In genomic region chr2:178514664-178515063, GRCh38 we compare ENCODE assay signal across 9 cellular contexts. TPM values are rescaled to one million over a fixed set of nuclear protein-coding genes. Genes with fewer than 3 reads are reported as not detected.
A peak's percentile ranks its signal among the peaks of the same experiment; 100 is the strongest.
DNase-seq lines count a peak whose midpoint lies in the region; ATAC-seq lines count a peak whose summit lies in the region.
"Had no signal": no experiment of that assay in that cellular context is flagged by ENCODE, and none has a peak within 500 bp of the region (broad histone marks: within the 10 kb centered on the region; RNA-seq: fewer than 3 reads in every experiment).

No MANE protein-coding gene starts in this region.

- peak; percentile 70 for DNase-seq in activated CD4-positive, alpha-beta T cell treated with anti-CD3 and anti-CD28 coated beads for 36 hours
- DNase-seq in activated CD4-positive, alpha-beta T cell treated with anti-CD3 and anti-CD28 coated beads for 1 hour = no peak
- DNase-seq in HS-5 (ENCODE audit: low read depth) (peak; percentile 90), posterior cingulate gyrus (no peak), NCI-H128 (lab: John Stamatoyannopoulos, UW; ENCODE audit: unreplicated experiment) (no peak)
- DNase-seq in stimulated activated CD4-positive, alpha-beta T cell treated with anti-CD3 and anti-CD28 coated beads, Interleukin-4, amount 100 ng/mL, for 24 hours = peak; percentile 58
- DNase-seq: NCI-H2107 had no signal

- H3K36me3 Mint-ChIP-seq in activated CD4-positive, alpha-beta T cell treated with anti-CD3 and anti-CD28 coated beads for 36 hours (ENCODE audit: low read depth) = peaks cover 29% of the 10 kb centered on the region
- H3K36me3 Mint-ChIP-seq in activated naive CD4-positive, alpha-beta T cell treated with anti-CD3 and anti-CD28 coated beads, Interleukin-2, amount 50 U/mL, for 24 hours = peaks cover 18% of the 10 kb centered on the region

- intact Hi-C loops in activated CD4-positive, alpha-beta T cell treated with anti-CD3 and anti-CD28 coated beads for 36 hours (cut with DNase I, micrococcal nuclease) = loop anchor here (1.0 to 2.0 kb wide), 5 partner anchors 8 to 64 kb away; partner anchors contain the start of genes FKBP7 (in 2 of the 2), PJVK (in 1 of the 2) and PRKRA (in 1 of the 2)
- intact Hi-C loops in posterior cingulate gyrus (cut with DNase I) = no loop called here

- H3K27ac Mint-ChIP-seq in activated CD4-positive, alpha-beta T cell treated with anti-CD3 and anti-CD28 coated beads for 36 hours = peak overlapping the region; percentile 78
- H3K27ac Mint-ChIP-seq in activated naive CD4-positive, alpha-beta T cell treated with anti-CD3 and anti-CD28 coated beads, Interleukin-2, amount 50 U/mL, for 24 hours = peak overlapping the region; percentile 41

- H3K4me3 Mint-ChIP-seq in activated CD4-positive, alpha-beta T cell treated with anti-CD3 and anti-CD28 coated beads for 36 hours = peak overlapping the region; percentile 24
- H3K4me3 Mint-ChIP-seq in activated naive CD4-positive, alpha-beta T cell treated with anti-CD3 and anti-CD28 coated beads, Interleukin-2, amount 50 U/mL, for 24 hours = peak overlapping the region; percentile 39

- no peaks in the 10 kb centered on the region for H3K27me3 Mint-ChIP-seq in activated CD4-positive, alpha-beta T cell treated with anti-CD3 and anti-CD28 coated beads for 36 hours
- no peaks in the 10 kb centered on the region for H3K27me3 Mint-ChIP-seq in activated naive CD4-positive, alpha-beta T cell treated with anti-CD3 and anti-CD28 coated beads, Interleukin-2, amount 50 U/mL, for 24 hours

- POLR2A ChIA-PET in activated CD4-positive, alpha-beta T cell treated with anti-CD3 and anti-CD28 coated beads for 36 hours (lab: Charles Lee) = interaction anchor here (0.6 to 0.7 kb wide), 3 partner anchors 19 to 64 kb away, joined by 3 to 4 read pairs (median 4); partner anchors contain the start of genes PJVK and PRKRA

- ATAC-seq in activated CD4-positive, alpha-beta T cell treated with anti-CD3 and anti-CD28 coated beads for 36 hours = peak; percentile 95
- ATAC-seq in HG03025 (IDR thresholded peaks at IDR 0.05; ENCODE audit: low FRiP score, unreplicated experiment) = no peak

- peaks cover 28% of the 10 kb centered on the region for H3K4me1 Mint-ChIP-seq in activated CD4-positive, alpha-beta T cell treated with anti-CD3 and anti-CD28 coated beads for 36 hours
- peaks cover 18% of the 10 kb centered on the region for H3K4me1 Mint-ChIP-seq in activated naive CD4-positive, alpha-beta T cell treated with anti-CD3 and anti-CD28 coated beads, Interleukin-2, amount 50 U/mL, for 24 hours

- H3K9me3 Mint-ChIP-seq in activated CD4-positive, alpha-beta T cell treated with anti-CD3 and anti-CD28 coated beads for 36 hours (ENCODE audit: low read depth) = no peaks in the 10 kb centered on the region
- H3K9me3 Mint-ChIP-seq in activated naive CD4-positive, alpha-beta T cell treated with anti-CD3 and anti-CD28 coated beads, Interleukin-2, amount 50 U/mL, for 24 hours = no peaks in the 10 kb centered on the region

- CTCF ChIA-PET in activated CD4-positive, alpha-beta T cell treated with anti-CD3 and anti-CD28 coated beads for 36 hours (lab: Charles Lee) = interaction anchor here (0.7 to 3.7 kb wide), 3 partner anchors 9 to 61 kb away, joined by 3 to 16 read pairs (median 11); no protein-coding TSS in a partner anchor

RNA-seq across cellular contexts. Expression of gene PLEKHA3, which starts 34.4 kb away (rescaled TPM):
- total RNA-seq in activated CD4-positive, alpha-beta T cell treated with anti-CD3 and anti-CD28 coated beads for 36 hours = 10 to 100 TPM; 24.1 to 27.3 TPM

RNA-seq across cellular contexts. Expression of gene FKBP7, which starts 36.3 kb away (rescaled TPM):
- 1 to 10 TPM; 3.4 to 4.8 TPM for total RNA-seq in activated CD4-positive, alpha-beta T cell treated with anti-CD3 and anti-CD28 coated beads for 36 hours

Comparison
In these comparisons a context has a peak if more than half of its experiments do, and no peak if none do; other contexts are left out.
1. DNase-seq: peak in activated CD4-positive, alpha-beta T cell treated with anti-CD3 and anti-CD28 coated beads for 36 hours (single experiment), HS-5 (single experiment) and stimulated activated CD4-positive, alpha-beta T cell treated with anti-CD3 and anti-CD28 coated beads, Interleukin-4, amount 100 ng/mL, for 24 hours (single experiment); none in activated CD4-positive, alpha-beta T cell treated with anti-CD3 and anti-CD28 coated beads for 1 hour (single experiment), posterior cingulate gyrus (0 of 10) and NCI-H128 (single experiment).